ENCODE assay signal across 7 cellular contexts in genomic region chr9:122092611-122093506, GRCh38. TPM values are rescaled to one million over a fixed set of nuclear protein-coding genes. Genes with fewer than 3 reads are reported as not detected.
A peak's percentile ranks its signal among the peaks of the same experiment; 100 is the strongest.
DNase-seq lines count a peak whose midpoint lies in the region; ATAC-seq and TF ChIP-seq lines count a peak whose summit lies in the region.

TSS of gene TTLL11 (minus strand) at chr9:122093308. CDS start at chr9:122093148, 160 bp downstream.

- no peak within 1 kb of the TSS for H3K27ac ChIP-seq in hepatocyte

- peak within 1 kb of the TSS; percentile 72 for H3K4me3 ChIP-seq in astrocyte of the cerebellum (ENCODE audit: low read depth, low read length)
- peak within 1 kb of the TSS; percentile 75 for H3K4me3 ChIP-seq in hepatocyte

- peak within 1 kb of the TSS; percentile 84 for H3K4me3 Mint-ChIP-seq in T-helper 2 cell treated with Interferon-gamma antibody and Interleukin-4, amounts not matched to agents 5 μg/mL and 100 μg/mL, for 36 hours

- H3K4me2 ChIP-seq in hepatocyte: peak within 1 kb of the TSS; percentile 89

- no peak for TF ChIP-seq CTCF in astrocyte of the cerebellum (IDR thresholded peaks at IDR 0.05; ENCODE audit: low read depth, low read length, missing control alignments)
- TF ChIP-seq CTCF in hepatocyte (IDR thresholded peaks at IDR 0.05; ENCODE audit: poor library complexity): no peak

- H3K4me1 Mint-ChIP-seq in T-helper 2 cell treated with Interferon-gamma antibody and Interleukin-4, amounts not matched to agents 5 μg/mL and 100 μg/mL, for 36 hours (ENCODE audit: low read depth): peaks cover 16% of the 10 kb centered on the region

- no peaks in the 10 kb centered on the region for H3K36me3 ChIP-seq in hepatocyte (replicated peaks; ENCODE audit: insufficient read depth, low read depth)

- H3K79me2 ChIP-seq in hepatocyte: peaks cover 28% of the 10 kb centered on the region

- DNase-seq in NCI-H187 treated with DMSO at 0.1 percent for 48 hours (lab: John Stamatoyannopoulos, UW): peak; percentile 39
- peak; percentile 94 for DNase-seq in T-helper 2 cell treated with Interferon-gamma antibody and Interleukin-4, amounts not matched to agents 5 μg/mL and 100 μg/mL, for 36 hours (ENCODE audit: low spot score)
- DNase-seq in astrocyte of the cerebellum (ENCODE audit: low read depth): peak; percentile 65
- DNase-seq in hepatocyte (ENCODE audit: low spot score): peak; percentile 98
- DNase-seq in retina: peak; percentile 96

- no peaks in the 10 kb centered on the region for H4K20me1 ChIP-seq in hepatocyte (ENCODE audit: insufficient read depth, poor library complexity, severe bottlenecking)

- no peaks in the 10 kb centered on the region for H3K9me3 ChIP-seq in hepatocyte (ENCODE audit: low read depth)

- peaks cover 10% of the 10 kb centered on the region for H3K27me3 Mint-ChIP-seq in T-helper 2 cell treated with Interferon-gamma antibody and Interleukin-4, amounts not matched to agents 5 μg/mL and 100 μg/mL, for 36 hours (ENCODE audit: low read depth)

- ATAC-seq in GM18505 (IDR thresholded peaks at IDR 0.05; ENCODE audit: unreplicated experiment): peak; percentile 93
- ATAC-seq in HG02970 (IDR thresholded peaks at IDR 0.05; ENCODE audit: low FRiP score, unreplicated experiment): peak; percentile 92

- no peaks in the 10 kb centered on the region for H3K9me3 Mint-ChIP-seq in T-helper 2 cell treated with Interferon-gamma antibody and Interleukin-4, amounts not matched to agents 5 μg/mL and 100 μg/mL, for 36 hours

- H2AFZ ChIP-seq in hepatocyte: peak within 1 kb of the TSS; percentile 64

- peaks cover 12% of the 10 kb centered on the region for H3K27me3 ChIP-seq in hepatocyte

- peaks cover 8% of the 10 kb centered on the region for H3K4me1 ChIP-seq in hepatocyte (ENCODE audit: insufficient read depth)

- in situ Hi-C loops in astrocyte of the cerebellum (cut with HindIII; ENCODE audit: low sequenced_read_pairs): no loop called here

- no peaks in the 10 kb centered on the region for H3K9me2 ChIP-seq in hepatocyte (replicated peaks; ENCODE audit: insufficient read depth)

- WGBS in hepatocyte (ENCODE audit: low lambda C conversion rate, missing lambda C conversion rate): 3% methylated on average over 55 of the region's 98 CpGs

- peak; percentile 56 for TF ChIP-seq POLR2A in GM18505 (IDR thresholded peaks at IDR 0.05; ENCODE audit: borderline replicate concordance, extremely low read depth, insufficient read depth, insufficient read length)

- peak within 1 kb of the TSS; percentile 71 for H3K27ac Mint-ChIP-seq in T-helper 2 cell treated with Interferon-gamma antibody and Interleukin-4, amounts not matched to agents 5 μg/mL and 100 μg/mL, for 36 hours

- no peaks in the 10 kb centered on the region for H3K36me3 Mint-ChIP-seq in T-helper 2 cell treated with Interferon-gamma antibody and Interleukin-4, amounts not matched to agents 5 μg/mL and 100 μg/mL, for 36 hours (ENCODE audit: low read depth)

RNA-seq across cellular contexts. Expression of gene TTLL11, which starts in this region (rescaled TPM):
- 6.8 and 7.6 TPM in 2 replicates for total RNA-seq in hepatocyte
- 5.5 and 7.5 TPM in 2 replicates for polyA plus RNA-seq in hepatocyte

Comparison
In these comparisons a context has a peak if more than half of its experiments do, and no peak if none do; other contexts are left out.
1. DNase-seq: peak in every context shown above with its lines; median percentile 98 in hepatocyte; 96 in retina; 94 in T-helper 2 cell treated with Interferon-gamma antibody and Interleukin-4, amounts not matched to agents 5 μg/mL and 100 μg/mL, for 36 hours; 65 in astrocyte of the cerebellum; 39 in NCI-H187 treated with DMSO at 0.1 percent for 48 hours.